ENCODE assay signal across 26 cellular contexts in genomic region chr4:94905511-94905910, GRCh38.
"Had no signal": no experiment of that assay in that cellular context is flagged by ENCODE, and none has a peak within 500 bp of the region (broad histone marks: within the 10 kb centered on the region; RNA-seq: fewer than 3 reads in every experiment).

No MANE protein-coding gene starts in this region.

- H3K27me3 Mint-ChIP-seq: dendritic cell treated with granulocyte-macrophage colony-stimulating factor and Interleukin-4, amounts not matched to agents 40 ng/mL and 50 ng/mL, for 4 days; effector memory CD8-positive, alpha-beta T cell had no signal

- H3K79me2 ChIP-seq: hepatocyte had no signal

- ATAC-seq: effector memory CD8-positive, alpha-beta T cell; esophagus mucosa; foreskin keratinocyte; gastrocnemius medialis; gastroesophageal sphincter; heart left ventricle; heart right ventricle had no signal

- H3K27ac ChIP-seq: coronary artery, dorsolateral prefrontal cortex, epithelial cell of prostate, esophagus muscularis mucosa, esophagus squamous epithelium, foreskin keratinocyte, gastrocnemius medialis, gastroesophageal sphincter, heart left ventricle, heart right ventricle, hepatocyte had no signal

- H3K4me3 Mint-ChIP-seq: dendritic cell treated with granulocyte-macrophage colony-stimulating factor and Interleukin-4, amounts not matched to agents 40 ng/mL and 50 ng/mL, for 4 days; effector memory CD8-positive, alpha-beta T cell; endodermal cell had no signal

- H3K9me3 ChIP-seq: esophagus muscularis mucosa, esophagus squamous epithelium, gastrocnemius medialis, gastroesophageal sphincter, heart left ventricle, heart right ventricle had no signal

- H3K27me3 ChIP-seq: dorsolateral prefrontal cortex, esophagus muscularis mucosa, esophagus squamous epithelium, gastrocnemius medialis, gastroesophageal sphincter, heart left ventricle, hepatocyte had no signal

- H3K36me3 ChIP-seq: esophagus muscularis mucosa, esophagus squamous epithelium, gastrocnemius medialis, gastroesophageal sphincter, heart left ventricle, heart right ventricle had no signal

- H2AFZ ChIP-seq: hepatocyte had no signal

- H3K4me1 Mint-ChIP-seq: endodermal cell had no signal

- H3K4me2 ChIP-seq: hepatocyte had no signal

- H3K4me3 ChIP-seq: coronary artery, dorsolateral prefrontal cortex, esophagus muscularis mucosa, esophagus squamous epithelium, gastrocnemius medialis, gastroesophageal sphincter, heart left ventricle, heart right ventricle, hepatocyte had no signal

- H3K27ac Mint-ChIP-seq: dendritic cell treated with granulocyte-macrophage colony-stimulating factor and Interleukin-4, amounts not matched to agents 40 ng/mL and 50 ng/mL, for 4 days; effector memory CD8-positive, alpha-beta T cell; endodermal cell had no signal

- DNase-seq: cortex of kidney; dermis blood vessel endothelial cell; dorsolateral prefrontal cortex; effector CD4-positive, alpha-beta T cell; effector CD8-positive, alpha-beta T cell; effector memory CD4-positive, alpha-beta T cell; effector memory CD8-positive, alpha-beta T cell; endodermal cell; erythroblast; esophagus squamous epithelium; foreskin fibroblast; foreskin keratinocyte; foreskin melanocyte; gastrocnemius medialis; glutamatergic neuron; head of caudate nucleus; heart left ventricle; heart right ventricle; hippocampal formation had no signal

- H3K4me1 ChIP-seq: esophagus squamous epithelium, foreskin keratinocyte, gastrocnemius medialis, heart left ventricle, heart right ventricle had no signal

- H3K9me3 Mint-ChIP-seq: dendritic cell treated with granulocyte-macrophage colony-stimulating factor and Interleukin-4, amounts not matched to agents 40 ng/mL and 50 ng/mL, for 4 days; endodermal cell had no signal
